ENCODE assay signal across 8 cellular contexts in genomic region chr17:7236808-7237207, GRCh38. TPM values are rescaled to one million over a fixed set of nuclear protein-coding genes. Genes with fewer than 3 reads are reported as not detected.
DNase-seq lines count a peak whose midpoint lies in the region; ATAC-seq and TF ChIP-seq lines count a peak whose summit lies in the region.

No MANE protein-coding gene starts in this region.

- H3K4me1 ChIP-seq in SK-N-SH (ENCODE audit: control insufficient read depth in 1 of 2, insufficient read depth in 2 of 2, low read depth in 1 of 2, low read length in 1 of 2): peaks cover 45% of the 10 kb centered on the region in 2 experiments
- peaks cover 20% of the 10 kb centered on the region for H3K4me1 ChIP-seq in iPS-18a (ENCODE audit: control insufficient read depth, low read depth, low read length)

- H3K4me3 ChIP-seq in SK-N-SH (ENCODE audit: low read depth in 2 of 2, low read length in 1 of 2): peak overlapping the region; percentile 88 to 99; a peak in 2 of 4 replicates
- H3K4me3 ChIP-seq in iPS-18a (ENCODE audit: low read length): peak overlapping the region; percentile 67

- H4K20me1 ChIP-seq in SK-N-SH (ENCODE audit: insufficient read depth): peaks cover 16% of the 10 kb centered on the region

- CTCF ChIA-PET in SK-N-SH (lab: Yijun Ruan, JAX): interaction anchor here (1.1 to 5.3 kb wide), 7 partner anchors 16 to 192 kb away, joined by 3 to 37 read pairs (median 4); partner anchors contain the start of genes ACADVL, DLG4 and NEURL4
- CTCF ChIA-PET in activated CD8-positive, alpha-beta T cell treated with anti-CD3 and anti-CD28 coated beads, Interleukin-2, amount 10 ng/mL, durations not matched to agents 7 days and 5 days (lab: Charles Lee): interaction anchor here (0.8 to 5.8 kb wide), 3 partner anchors 16 to 60 kb away, joined by 3 to 36 read pairs (median 5); partner anchors contain the start of genes ACADVL and DLG4

- TF ChIP-seq RAD21 in SK-N-SH (IDR thresholded peaks at IDR 0.05; ENCODE audit: low read length): no peak

- peak overlapping the region; percentile 98 for H3K4me3 Mint-ChIP-seq in activated CD8-positive, alpha-beta T cell treated with anti-CD3 and anti-CD28 coated beads, Interleukin-2, amount 10 ng/mL, durations not matched to agents 7 days and 5 days
- peak overlapping the region; percentile 99 for H3K4me3 Mint-ChIP-seq in stimulated activated effector memory CD8-positive, alpha-beta T cell treated with anti-CD3 and anti-CD28 coated beads, Interleukin-12 subunit alpha, Interleukin-12 subunit beta, amount 100 ng/mL, for 72 hours

- no peaks in the 10 kb centered on the region for H3K9me3 Mint-ChIP-seq in activated CD8-positive, alpha-beta T cell treated with anti-CD3 and anti-CD28 coated beads, Interleukin-2, amount 10 ng/mL, durations not matched to agents 7 days and 5 days (ENCODE audit: insufficient read depth)
- H3K9me3 Mint-ChIP-seq in stimulated activated effector memory CD8-positive, alpha-beta T cell treated with anti-CD3 and anti-CD28 coated beads, Interleukin-12 subunit alpha, Interleukin-12 subunit beta, amount 100 ng/mL, for 72 hours: no peaks in the 10 kb centered on the region

- H3K79me2 ChIP-seq in SK-N-SH (ENCODE audit: insufficient read depth): peaks cover 89% of the 10 kb centered on the region

- H3K4me2 ChIP-seq in SK-N-SH: peak overlapping the region; percentile 84

- WGBS in SK-N-SH (ENCODE audit: low lambda C conversion rate): 87% methylated on average over 6 of the region's 6 CpGs

- TF ChIP-seq EP300 in SK-N-SH (IDR thresholded peaks at IDR 0.05; ENCODE audit: borderline replicate concordance in 1 of 2, low read depth in 1 of 2, low read length in 1 of 2): no peak

- no peaks in the 10 kb centered on the region for H3K9me2 ChIP-seq in SK-N-SH

- ATAC-seq in SK-N-SH treated with all-trans-retinoic acid at 6 μM for 48 hours: no peak
- ATAC-seq in activated CD8-positive, alpha-beta T cell treated with anti-CD3 and anti-CD28 coated beads, Interleukin-2, amount 10 ng/mL, durations not matched to agents 7 days and 5 days: no peak
- ATAC-seq in stimulated activated effector memory CD8-positive, alpha-beta T cell treated with anti-CD3 and anti-CD28 coated beads, Interleukin-12 subunit alpha, Interleukin-12 subunit beta, amount 100 ng/mL, for 72 hours: no peak

- no peaks in the 10 kb centered on the region for H3K27me3 ChIP-seq in SK-N-SH (ENCODE audit: insufficient read depth)
- H3K27me3 ChIP-seq in iPS-18a (ENCODE audit: control insufficient read depth, insufficient read depth, low read length): no peaks in the 10 kb centered on the region

- H3K9me3 ChIP-seq in SK-N-SH: no peaks in the 10 kb centered on the region
- no peaks in the 10 kb centered on the region for H3K9me3 ChIP-seq in iPS-18a (ENCODE audit: control insufficient read depth, low read depth, low read length)

- POLR2A ChIA-PET in SK-N-SH (lab: Yijun Ruan, JAX): no interaction called here
- POLR2A ChIA-PET in activated CD8-positive, alpha-beta T cell treated with anti-CD3 and anti-CD28 coated beads, Interleukin-2, amount 10 ng/mL, durations not matched to agents 7 days and 5 days (lab: Charles Lee): interaction anchor here (4.7 kb wide), 1 partner anchor 15 kb away, joined by 35 read pairs; the partner anchor contains the start of genes ACADVL and DLG4

- H3K4me1 Mint-ChIP-seq in activated CD8-positive, alpha-beta T cell treated with anti-CD3 and anti-CD28 coated beads, Interleukin-2, amount 10 ng/mL, durations not matched to agents 7 days and 5 days (ENCODE audit: low read depth): peaks cover 71% of the 10 kb centered on the region
- H3K4me1 Mint-ChIP-seq in stimulated activated effector memory CD8-positive, alpha-beta T cell treated with anti-CD3 and anti-CD28 coated beads, Interleukin-12 subunit alpha, Interleukin-12 subunit beta, amount 100 ng/mL, for 72 hours: peaks cover 79% of the 10 kb centered on the region

- DNase-seq in SK-N-SH: no peak
- DNase-seq in activated CD8-positive, alpha-beta T cell treated with anti-CD3 and anti-CD28 coated beads, Interleukin-2, amount 10 ng/mL, durations not matched to agents 7 days and 5 days: no peak
- DNase-seq in stimulated activated effector memory CD8-positive, alpha-beta T cell treated with anti-CD3 and anti-CD28 coated beads, Interleukin-12 subunit alpha, Interleukin-12 subunit beta, amount 100 ng/mL, for 72 hours (ENCODE audit: low spot score in 2 of 2): no peak
- no peak for DNase-seq in NCI-H69 (lab: John Stamatoyannopoulos, UW)
- no peak for DNase-seq in HPDE6-E6E7 (ENCODE audit: extremely low spot score)
- DNase-seq in activated CD8-positive, alpha-beta memory T cell treated with anti-CD3 and anti-CD28 coated beads, Interleukin-2, amount 50 U/mL, for 4 hours: no peak

- H3K27ac ChIP-seq in SK-N-SH (ENCODE audit: low read depth in 2 of 2, low read length in 1 of 2) (peak overlapping the region in 1 of 2 experiments; percentile 75; a peak in 3 of 4 replicates), iPS-18a (ENCODE audit: low read length) (no peak overlapping the region)

- peaks cover 54% of the 10 kb centered on the region for H3F3A ChIP-seq in SK-N-SH (replicated peaks; ENCODE audit: insufficient read depth)

- H3K27me3 Mint-ChIP-seq in activated CD8-positive, alpha-beta T cell treated with anti-CD3 and anti-CD28 coated beads, Interleukin-2, amount 10 ng/mL, durations not matched to agents 7 days and 5 days (ENCODE audit: low read depth): no peaks in the 10 kb centered on the region

- H3K9ac ChIP-seq in SK-N-SH: no peak overlapping the region
- H3K9ac ChIP-seq in iPS-18a (ENCODE audit: low read length): no peak overlapping the region

- H3K36me3 ChIP-seq in SK-N-SH (replicated peaks in 1 of 2; ENCODE audit: control insufficient read depth in 1 of 2, insufficient read depth in 2 of 2, low read length in 1 of 2) (peaks cover 33 to 40% of the 10 kb centered on the region in 2 experiments), iPS-18a (ENCODE audit: control insufficient read depth, low read depth, low read length) (peaks cover 32% of the 10 kb centered on the region)

- TF ChIP-seq CTCF in SK-N-SH (IDR thresholded peaks at IDR 0.05): no peak

- H3K36me3 Mint-ChIP-seq in activated CD8-positive, alpha-beta T cell treated with anti-CD3 and anti-CD28 coated beads, Interleukin-2, amount 10 ng/mL, durations not matched to agents 7 days and 5 days (ENCODE audit: low read depth): peaks cover 55% of the 10 kb centered on the region
- peaks cover 88% of the 10 kb centered on the region for H3K36me3 Mint-ChIP-seq in stimulated activated effector memory CD8-positive, alpha-beta T cell treated with anti-CD3 and anti-CD28 coated beads, Interleukin-12 subunit alpha, Interleukin-12 subunit beta, amount 100 ng/mL, for 72 hours

- peak overlapping the region; percentile 91 for H3K27ac Mint-ChIP-seq in activated CD8-positive, alpha-beta T cell treated with anti-CD3 and anti-CD28 coated beads, Interleukin-2, amount 10 ng/mL, durations not matched to agents 7 days and 5 days
- H3K27ac Mint-ChIP-seq in stimulated activated effector memory CD8-positive, alpha-beta T cell treated with anti-CD3 and anti-CD28 coated beads, Interleukin-12 subunit alpha, Interleukin-12 subunit beta, amount 100 ng/mL, for 72 hours: peak overlapping the region; percentile 97

- no peak overlapping the region for H2AFZ ChIP-seq in SK-N-SH (ENCODE audit: low read depth)

TF ChIP-seq in SK-N-SH, 30 proteins besides CTCF, POLR2A, EP300 and RAD21 (continues in another document):
- TF ChIP-seq GATA2 (CRISPR knock-in tag; IDR thresholded peaks at IDR 0.05) (no peak), TEAD4 (IDR thresholded peaks at IDR 0.05; ENCODE audit: borderline replicate concordance, insufficient read depth) (no peak), GABPA (IDR thresholded peaks at IDR 0.05; ENCODE audit: low read depth) (no peak)

TF ChIP-seq in SK-N-SH treated with all-trans-retinoic acid at 6 μM for 48 hours, 23 proteins besides CTCF, POLR2A, EP300 and RAD21 (continues in another document):
- TF ChIP-seq, protein P1, sequence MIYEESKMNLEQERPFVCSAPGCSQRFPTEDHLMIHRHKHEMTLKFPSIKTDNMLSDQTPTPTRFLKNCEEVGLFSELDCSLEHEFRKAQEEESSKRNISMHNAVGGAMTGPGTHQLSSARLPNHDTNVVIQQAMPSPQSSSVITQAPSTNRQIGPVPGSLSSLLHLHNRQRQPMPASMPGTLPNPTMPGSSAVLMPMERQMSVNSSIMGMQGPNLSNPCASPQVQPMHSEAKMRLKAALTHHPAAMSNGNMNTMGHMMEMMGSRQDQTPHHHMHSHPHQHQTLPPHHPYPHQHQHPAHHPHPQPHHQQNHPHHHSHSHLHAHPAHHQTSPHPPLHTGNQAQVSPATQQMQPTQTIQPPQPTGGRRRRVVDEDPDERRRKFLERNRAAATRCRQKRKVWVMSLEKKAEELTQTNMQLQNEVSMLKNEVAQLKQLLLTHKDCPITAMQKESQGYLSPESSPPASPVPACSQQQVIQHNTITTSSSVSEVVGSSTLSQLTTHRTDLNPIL (CRISPR knock-in tag; IDR thresholded peaks at IDR 0.05; ENCODE audit: low read depth): no peak

RNA-seq across cellular contexts. Expression of gene PHF23, which starts 2.4 kb away (rescaled TPM):
- 53.3 and 58.5 TPM in 2 replicates for polyA plus RNA-seq in SK-N-SH (2012; rRNA removed)
- 47.9 and 57.2 TPM in 2 replicates for polyA plus RNA-seq in SK-N-SH (2012; cell fraction: cytosol; rRNA removed)
- 45.2 and 50.5 TPM in 2 replicates for polyA plus RNA-seq in SK-N-SH (2012; cell fraction: nucleus; rRNA removed)
- total RNA-seq in activated CD8-positive, alpha-beta T cell treated with anti-CD3 and anti-CD28 coated beads, Interleukin-2, amount 10 ng/mL, durations not matched to agents 7 days and 5 days: 10 to 100 TPM; 53.6 to 57.9 TPM

RNA-seq across cellular contexts. Expression of gene DVL2, which starts 2.5 kb away (rescaled TPM):
- polyA plus RNA-seq in SK-N-SH (2012; rRNA removed): 6.9 and 8.3 TPM in 2 replicates
- 4.9 and 7.1 TPM in 2 replicates for polyA plus RNA-seq in SK-N-SH (2012; cell fraction: cytosol; rRNA removed)
- polyA plus RNA-seq in SK-N-SH (2012; cell fraction: nucleus; rRNA removed): 17.8 and 26.4 TPM in 2 replicates
- total RNA-seq in activated CD8-positive, alpha-beta T cell treated with anti-CD3 and anti-CD28 coated beads, Interleukin-2, amount 10 ng/mL, durations not matched to agents 7 days and 5 days: 10 to 100 TPM; 52.4 to 56.6 TPM

RNA-seq across cellular contexts. Expression of gene GABARAP, which starts 5.4 kb away (rescaled TPM):
- 585 and 637 TPM in 2 replicates for polyA plus RNA-seq in SK-N-SH (2012; rRNA removed)
- polyA plus RNA-seq in SK-N-SH (2012; cell fraction: cytosol; rRNA removed): 741 and 785 TPM in 2 replicates
- 215 and 225 TPM in 2 replicates for polyA plus RNA-seq in SK-N-SH (2012; cell fraction: nucleus; rRNA removed)
- 100 to 1,000 TPM; 203 to 227 TPM for total RNA-seq in activated CD8-positive, alpha-beta T cell treated with anti-CD3 and anti-CD28 coated beads, Interleukin-2, amount 10 ng/mL, durations not matched to agents 7 days and 5 days

RNA-seq across cellular contexts. Expression of gene CTDNEP1, which starts 14.7 kb away (rescaled TPM):
- polyA plus RNA-seq in SK-N-SH (2012; rRNA removed): 111 and 124 TPM in 2 replicates
- polyA plus RNA-seq in SK-N-SH (2012; cell fraction: cytosol; rRNA removed): 81.9 and 124 TPM in 2 replicates
- 60.7 and 80.6 TPM in 2 replicates for polyA plus RNA-seq in SK-N-SH (2012; cell fraction: nucleus; rRNA removed)
- 100 to 1,000 TPM; 171 to 186 TPM for total RNA-seq in activated CD8-positive, alpha-beta T cell treated with anti-CD3 and anti-CD28 coated beads, Interleukin-2, amount 10 ng/mL, durations not matched to agents 7 days and 5 days

RNA-seq across cellular contexts. Expression of gene ELP5, which starts 15.2 kb away (rescaled TPM):
- 45.4 and 52.1 TPM in 2 replicates for polyA plus RNA-seq in SK-N-SH (2012; rRNA removed)
- polyA plus RNA-seq in SK-N-SH (2012; cell fraction: cytosol; rRNA removed): 38.4 and 41.3 TPM in 2 replicates
- polyA plus RNA-seq in SK-N-SH (2012; cell fraction: nucleus; rRNA removed): 51.3 and 60.7 TPM in 2 replicates
- 10 to 100 TPM; 63.5 to 66.1 TPM for total RNA-seq in activated CD8-positive, alpha-beta T cell treated with anti-CD3 and anti-CD28 coated beads, Interleukin-2, amount 10 ng/mL, durations not matched to agents 7 days and 5 days
